1 cellular context compared by ENCODE assay signal in the genomic region with DNA sequence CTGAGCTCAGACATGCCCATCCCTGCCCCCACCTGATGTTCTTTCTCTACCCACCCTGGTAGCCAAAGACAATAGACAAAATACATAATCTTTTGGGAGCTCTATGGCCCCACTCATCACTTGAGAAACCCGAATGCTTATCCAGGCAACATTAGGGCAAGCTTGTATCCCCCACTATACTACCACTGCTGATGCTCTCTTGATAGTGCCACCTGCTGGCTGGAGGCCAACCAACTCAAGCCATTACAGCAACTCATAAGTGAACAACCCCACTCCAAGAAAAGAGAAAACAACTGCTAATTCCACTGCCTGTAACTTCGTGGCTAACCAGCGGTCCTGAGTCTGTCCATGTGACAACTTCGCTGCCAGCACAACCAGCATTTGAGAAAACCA.
TF ChIP-seq lines count a peak whose summit lies in the region.

No MANE protein-coding gene starts in this region.

TF ChIP-seq in H1, 55 proteins besides CTCF, POLR2A, EP300 and RAD21:
- no peak for TF ChIP-seq SAP30 (IDR thresholded peaks at IDR 0.05; ENCODE audit: insufficient read depth, insufficient replicate concordance, low read length)
